In the genomic region with DNA sequence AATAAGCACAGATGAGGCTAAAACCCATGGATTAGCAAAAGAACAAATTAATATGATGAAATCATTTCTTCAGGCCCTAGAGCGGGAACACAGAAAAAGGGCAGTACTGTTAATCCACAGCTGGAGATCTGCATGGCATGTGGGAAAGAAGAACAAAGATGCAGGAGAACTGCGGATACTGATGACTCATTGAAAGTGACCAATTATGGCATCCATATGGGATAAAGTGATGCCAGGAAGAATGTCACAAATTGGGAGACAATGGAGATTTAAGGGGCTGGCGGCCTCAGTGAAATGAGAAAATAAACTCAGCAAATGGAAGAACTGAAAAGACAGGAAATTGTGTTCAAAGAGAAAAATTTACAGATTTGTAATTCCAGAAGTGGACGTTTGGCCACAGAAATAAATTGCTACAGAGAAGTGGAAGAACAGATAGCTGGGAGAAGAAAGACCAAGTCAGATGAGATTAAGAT, we compare ENCODE assay signal across 12 cellular contexts. TPM values are rescaled to one million over a fixed set of nuclear protein-coding genes. Genes with fewer than 3 reads are reported as not detected.
DNase-seq lines count a peak whose midpoint lies in the region; TF ChIP-seq lines count a peak whose summit lies in the region.
"Had no signal": no experiment of that assay in that cellular context is flagged by ENCODE, and none has a peak within 500 bp of the region (broad histone marks: within the 10 kb centered on the region; RNA-seq: fewer than 3 reads in every experiment).

No MANE protein-coding gene starts in this region.

- intact Hi-C loops in CD14-positive monocyte (cut with micrococcal nuclease), result no loop called here

- peaks cover 17 to 19% of the 10 kb centered on the region in 2 donors for H3K36me3 Mint-ChIP-seq in CD14-positive monocyte
- H3K36me3 Mint-ChIP-seq in chondrocyte (ENCODE audit: low read depth), result no peaks in the 10 kb centered on the region

- 54 to 82% methylated on average over 4 of the region's 4 CpGs for WGBS in mesodermal cell (ENCODE audit: insufficient coverage in 2 of 2), 2 experiments

- H3K9me3 Mint-ChIP-seq in CD14-positive monocyte (no peaks in the 10 kb centered on the region), chondrocyte (ENCODE audit: low read depth) (no peaks in the 10 kb centered on the region)
- H3K9me3 Mint-ChIP-seq: immature natural killer cell had no signal

- DNase-seq in CD14-positive monocyte (ENCODE audit: low spot score) (no peak), M059J (ENCODE audit: low read depth) (peak; percentile 53), chondrocyte (ENCODE audit: low spot score) (no peak), NCI-H510A (lab: John Stamatoyannopoulos, UW) (no peak), NCI-H2196 treated with DMSO at 0.1 percent for 48 hours (lab: John Stamatoyannopoulos, UW; ENCODE audit: unreplicated experiment) (no peak), NCI-H187 (lab: John Stamatoyannopoulos, UW) (no peak), NCI-H510A treated with DMSO at 0.1 percent for 48 hours (lab: John Stamatoyannopoulos, UW) (no peak)
- DNase-seq: COR-L47; effector CD4-positive, alpha-beta T cell; immature natural killer cell; NK-92 treated with Interleukin-12 subunit alpha and Interleukin-12 subunit beta, amount 100 ng/mL, for 24 hours had no signal

- H3K27ac ChIP-seq in mesodermal cell (ENCODE audit: low read depth, low read length, severe bottlenecking), result peak overlapping the region; percentile 55

- H3K4me3 Mint-ChIP-seq in CD14-positive monocyte (no peak overlapping the region), chondrocyte (ENCODE audit: unreplicated experiment) (no peak overlapping the region)
- H3K4me3 Mint-ChIP-seq: immature natural killer cell had no signal

- peaks cover 54% of the 10 kb centered on the region for H3K4me1 Mint-ChIP-seq in CD14-positive monocyte
- peaks cover 14% of the 10 kb centered on the region for H3K4me1 Mint-ChIP-seq in chondrocyte (ENCODE audit: low read depth)

- no peak for TF ChIP-seq CTCF in CD14-positive monocyte (IDR thresholded peaks at IDR 0.05)
- no peak for TF ChIP-seq CTCF in chondrocyte (IDR thresholded peaks at IDR 0.05)

- no peaks in the 10 kb centered on the region for H3K9me3 ChIP-seq in mesodermal cell (ENCODE audit: control insufficient read depth, low read length)

- peaks cover 0 to 2% (median 0%) of the 10 kb centered on the region in 3 donors for H3K27me3 Mint-ChIP-seq in CD14-positive monocyte (ENCODE audit: low read depth in 3 of 3)
- no peaks in the 10 kb centered on the region for H3K27me3 Mint-ChIP-seq in chondrocyte (ENCODE audit: low read depth)

- no peak overlapping the region for H3K4me3 ChIP-seq in mesodermal cell (ENCODE audit: extremely low read depth, insufficient read depth, low read length, poor library complexity, severe bottlenecking)

- peaks cover 4% of the 10 kb centered on the region for H3K4me1 ChIP-seq in mesodermal cell (ENCODE audit: control insufficient read depth, insufficient read depth, low read length, poor library complexity, severe bottlenecking)

- H3K27ac Mint-ChIP-seq in CD14-positive monocyte (peak overlapping the region in 4 of 7 donors; percentile 0 to 71 (median 5)), chondrocyte (ENCODE audit: unreplicated experiment) (peak overlapping the region; percentile 0)

- no peaks in the 10 kb centered on the region for H3K36me3 ChIP-seq in mesodermal cell (ENCODE audit: control insufficient read depth, insufficient read depth, low read length)

RNA-seq across cellular contexts. Expression of gene SIK3, which starts 39.4 kb away (rescaled TPM):
- 10 to 100 TPM; 18.3 to 20.0 TPM for polyA plus RNA-seq in CD14-positive monocyte
- 9.6 and 11.0 TPM in 2 replicates for total RNA-seq in M059J (2014; rRNA removed; shearing (Covaris generic))
- total RNA-seq in chondrocyte, result 17.9 to 19.8 TPM (median 19.5 TPM) in 3 replicates
- polyA plus RNA-seq in mesodermal cell (2013, experiment 1 of 2), result 12.7 TPM
- 12.5 TPM for polyA plus RNA-seq in mesodermal cell (2013, experiment 2 of 2)
